In the genomic region with DNA sequence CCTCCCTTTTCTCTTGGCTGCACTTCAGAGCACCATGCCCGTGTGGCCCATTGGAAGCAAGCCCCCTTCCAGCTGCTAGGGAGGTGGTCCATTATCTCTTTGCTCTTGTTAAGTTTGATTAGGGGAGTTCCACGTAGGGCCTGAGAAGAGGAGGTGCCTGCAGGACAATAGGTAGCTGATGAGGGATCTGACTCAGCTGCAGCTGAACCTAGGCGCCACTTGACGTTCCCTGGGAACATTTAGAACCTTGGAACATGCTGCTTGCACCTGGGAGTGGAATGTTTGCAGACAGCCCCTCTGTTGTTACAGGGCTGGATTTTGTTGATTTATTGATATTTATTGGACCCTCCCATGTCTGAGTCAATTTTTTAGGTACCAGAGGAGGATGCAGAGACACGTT, we compare ENCODE assay signal across 12 cellular contexts. TPM values are rescaled to one million over a fixed set of nuclear protein-coding genes. Genes with fewer than 3 reads are reported as not detected.
DNase-seq lines count a peak whose midpoint lies in the region; ATAC-seq, FAIRE-seq and TF ChIP-seq lines count a peak whose summit lies in the region.
"Had no signal": no experiment of that assay in that cellular context is flagged by ENCODE, and none has a peak within 500 bp of the region (broad histone marks: within the 10 kb centered on the region; RNA-seq: fewer than 3 reads in every experiment).

No MANE protein-coding gene starts in this region.

- H3K9me3 ChIP-seq in CD4-positive, CD25-positive, alpha-beta regulatory T cell (ENCODE audit: control insufficient read depth in 2 of 2, low read length in 2 of 2), result no peaks in the 10 kb centered on the region
- H3K9me3 ChIP-seq in small intestine (ENCODE audit: control insufficient read depth, low read depth), result no peaks in the 10 kb centered on the region
- H3K9me3 ChIP-seq: thoracic aorta had no signal

- H3K27ac Mint-ChIP-seq in CD4-positive, CD25-positive, alpha-beta regulatory T cell, result peak overlapping the region; percentile 46 to 95 (median 86)
- H3K27ac Mint-ChIP-seq in T-cell (peak overlapping the region in 1 of 2 donors; percentile 69), immature natural killer cell (peak overlapping the region in 4 of 6 donors; percentile 34 to 60 (median 38)), GM23338 (no peak overlapping the region), glutamatergic neuron (ENCODE audit: unreplicated experiment) (no peak overlapping the region)

- peaks cover 21% of the 10 kb centered on the region for H3K36me3 Mint-ChIP-seq in CD4-positive, CD25-positive, alpha-beta regulatory T cell
- H3K36me3 Mint-ChIP-seq in T-cell, result peaks cover 38% of the 10 kb centered on the region
- H3K36me3 Mint-ChIP-seq in immature natural killer cell, result peaks cover 3 to 16% (median 11%) of the 10 kb centered on the region in 3 donors
- H3K36me3 Mint-ChIP-seq in GM23338 (ENCODE audit: low read depth), result no peaks in the 10 kb centered on the region; the same call in 2 of the 3 replicates
- no peaks in the 10 kb centered on the region for H3K36me3 Mint-ChIP-seq in glutamatergic neuron (ENCODE audit: unreplicated experiment)

- no peak for DNase-seq in CD4-positive, CD25-positive, alpha-beta regulatory T cell
- DNase-seq in T-cell (no peak), immature natural killer cell (no peak), GM23338 (ENCODE audit: low spot score) (no peak), small intestine (no peak), glutamatergic neuron (no peak)
- DNase-seq: Karpas-422, NCI-H2029 had no signal

- peaks cover 8% of the 10 kb centered on the region for H4K20me1 ChIP-seq in GM23338 (replicated peaks; ENCODE audit: insufficient read depth)

- POLR2A ChIA-PET in T-cell (lab: Charles Lee), result no interaction called here

- H3F3A ChIP-seq in GM23338 (replicated peaks; ENCODE audit: low read depth), result no peaks in the 10 kb centered on the region

- H3K27me3 ChIP-seq in ACC112 (ENCODE audit: insufficient read depth, low read length), result no peaks in the 10 kb centered on the region
- H3K27me3 ChIP-seq in CD4-positive, CD25-positive, alpha-beta regulatory T cell (ENCODE audit: control insufficient read depth, insufficient read depth, low read length), result no peaks in the 10 kb centered on the region
- peaks cover 32% of the 10 kb centered on the region for H3K27me3 ChIP-seq in GM23338 (ENCODE audit: insufficient read depth)
- H3K27me3 ChIP-seq in small intestine (ENCODE audit: control insufficient read depth in 2 of 2, insufficient read depth in 2 of 2, low read length in 2 of 2), result no peaks in the 10 kb centered on the region

- no peak for FAIRE-seq in small intestine (lab: Jason Lieb, UNC)

- H3K79me2 ChIP-seq in ACC112 (ENCODE audit: control insufficient read depth, insufficient read depth, low read length, unreplicated experiment) (peaks cover 92% of the 10 kb centered on the region), GM23338 (replicated peaks; ENCODE audit: insufficient read depth) (peaks cover 58% of the 10 kb centered on the region)

- no peaks in the 10 kb centered on the region for H3K9me3 Mint-ChIP-seq in CD4-positive, CD25-positive, alpha-beta regulatory T cell
- H3K9me3 Mint-ChIP-seq in T-cell (no peaks in the 10 kb centered on the region), immature natural killer cell (no peaks in the 10 kb centered on the region), GM23338 (no peaks in the 10 kb centered on the region; the same call in 2 of the 3 replicates), glutamatergic neuron (ENCODE audit: unreplicated experiment) (peaks cover 10% of the 10 kb centered on the region)

- H3K4me1 ChIP-seq in ACC112 (ENCODE audit: control insufficient read depth, insufficient read depth, low read length, unreplicated experiment) (peaks cover 57% of the 10 kb centered on the region), GM23338 (ENCODE audit: insufficient read depth) (peaks cover 29% of the 10 kb centered on the region), small intestine (ENCODE audit: control insufficient read depth in 2 of 2, insufficient read depth in 1 of 2, low read depth in 1 of 2, low read length in 1 of 2) (peaks cover 10 to 23% of the 10 kb centered on the region in 2 donors)
- H3K4me1 ChIP-seq in CD4-positive, CD25-positive, alpha-beta regulatory T cell (ENCODE audit: control insufficient read depth, insufficient read depth, low read length, poor library complexity, severe bottlenecking), result peaks cover 79% of the 10 kb centered on the region

- no peaks in the 10 kb centered on the region for H3K9me2 ChIP-seq in GM23338 (ENCODE audit: insufficient read depth)

- H3K4me3 ChIP-seq in ACC112 (ENCODE audit: low read depth, low read length), result peak overlapping the region; percentile 26; the same call in 1 of the 2 replicates
- peak overlapping the region; percentile 37 for H3K4me3 ChIP-seq in CD4-positive, CD25-positive, alpha-beta regulatory T cell (ENCODE audit: low read depth, low read length)
- no peak overlapping the region for H3K4me3 ChIP-seq in GM23338
- H3K4me3 ChIP-seq in small intestine (ENCODE audit: low read depth in 1 of 2, low read length in 2 of 2), result no peak overlapping the region
- H3K4me3 ChIP-seq: skin epidermis, thoracic aorta had no signal

- H3K27ac ChIP-seq in ACC112 (ENCODE audit: low read depth, low read length) (peak overlapping the region; percentile 14; the same call in 1 of the 2 replicates), GM23338 (ENCODE audit: low read depth) (no peak overlapping the region), small intestine (ENCODE audit: low read depth in 1 of 2, low read length in 1 of 2) (no peak overlapping the region)
- H3K27ac ChIP-seq in CD4-positive, CD25-positive, alpha-beta regulatory T cell (ENCODE audit: insufficient read depth, low read length, poor library complexity, severe bottlenecking), result no peak overlapping the region
- H3K27ac ChIP-seq: thoracic aorta had no signal

- H3K4me3 Mint-ChIP-seq in CD4-positive, CD25-positive, alpha-beta regulatory T cell, result peak overlapping the region; percentile 20 to 98 (median 62)
- H3K4me3 Mint-ChIP-seq in T-cell, result peak overlapping the region in 2 of 3 donors; percentile 29 to 96
- H3K4me3 Mint-ChIP-seq in immature natural killer cell, result peak overlapping the region in 1 of 5 donors; percentile 3
- no peak overlapping the region for H3K4me3 Mint-ChIP-seq in GM23338
- H3K4me3 Mint-ChIP-seq in glutamatergic neuron (ENCODE audit: unreplicated experiment), result no peak overlapping the region

- TF ChIP-seq CTCF in GM23338 (conservative IDR thresholded peaks at IDR 0.05; ENCODE audit: low read depth in 2 of 2) (no peak), glutamatergic neuron (IDR thresholded peaks at IDR 0.05; ENCODE audit: partially characterized antibody, unreplicated experiment) (no peak)

- CTCF ChIA-PET in T-cell (lab: Charles Lee), result no interaction called here

- 65 to 78% (median 69%) methylated on average over 5 of the region's 5 CpGs for WGBS in small intestine, 3 donors

- H3K36me3 ChIP-seq in ACC112 (ENCODE audit: insufficient read depth, low read length) (peaks cover 22% of the 10 kb centered on the region), GM23338 (ENCODE audit: insufficient read depth) (no peaks in the 10 kb centered on the region), small intestine (ENCODE audit: control insufficient read depth in 2 of 2, insufficient read depth in 2 of 2, low read length in 2 of 2) (peaks cover 0 to 2% of the 10 kb centered on the region in 2 donors)
- H3K36me3 ChIP-seq in CD4-positive, CD25-positive, alpha-beta regulatory T cell (ENCODE audit: control insufficient read depth, insufficient read depth, low read length), result peaks cover 5% of the 10 kb centered on the region
- H3K36me3 ChIP-seq: thoracic aorta had no signal

- ATAC-seq in CD4-positive, CD25-positive, alpha-beta regulatory T cell (ENCODE audit: low read depth in 2 of 2), result no peak
- no peak for ATAC-seq in T-cell (replicated peaks in 1 of 4)
- no peak for ATAC-seq in GM23338
- ATAC-seq in GM21447 (IDR thresholded peaks at IDR 0.05; ENCODE audit: unreplicated experiment), result no peak

- peaks cover 21 to 77% (median 60%) of the 10 kb centered on the region in 4 donors for H3K4me1 Mint-ChIP-seq in CD4-positive, CD25-positive, alpha-beta regulatory T cell
- H3K4me1 Mint-ChIP-seq in T-cell (peaks cover 74 to 75% (median 75%) of the 10 kb centered on the region in 3 donors), immature natural killer cell (peaks cover 76 to 78% of the 10 kb centered on the region in 2 donors), GM23338 (peaks cover 43% of the 10 kb centered on the region), glutamatergic neuron (ENCODE audit: low read depth, unreplicated experiment) (peaks cover 20% of the 10 kb centered on the region)

- H2AFZ ChIP-seq in ACC112 (ENCODE audit: low read length, unreplicated experiment) (no peak overlapping the region), GM23338 (no peak overlapping the region)

- no peak overlapping the region for H3K4me2 ChIP-seq in GM23338

- H3K27me3 Mint-ChIP-seq in CD4-positive, CD25-positive, alpha-beta regulatory T cell, result no peaks in the 10 kb centered on the region
- H3K27me3 Mint-ChIP-seq in T-cell (no peaks in the 10 kb centered on the region), immature natural killer cell (ENCODE audit: low read depth in 3 of 3) (peaks cover 5 to 13% (median 8%) of the 10 kb centered on the region in 3 donors), GM23338 (ENCODE audit: insufficient read depth, low read depth, poor library complexity) (peaks cover 33% of the 10 kb centered on the region), glutamatergic neuron (ENCODE audit: unreplicated experiment) (peaks cover 13% of the 10 kb centered on the region)

TF ChIP-seq in GM23338, 12 proteins besides CTCF, POLR2A, EP300 and RAD21 (continues in another document):
- TF ChIP-seq ZNF331 (CRISPR knock-in tag; IDR thresholded peaks at IDR 0.05; ENCODE audit: low read depth) (no peak), CREB1 (CRISPR knock-in tag; IDR thresholded peaks at IDR 0.05; ENCODE audit: low read depth) (no peak), JUNB (IDR thresholded peaks at IDR 0.05; ENCODE audit: unreplicated experiment) (no peak), ZNF114 (CRISPR knock-in tag; IDR thresholded peaks at IDR 0.05) (no peak)

RNA-seq across cellular contexts. Expression of a gene that starts 4.7 kb away (rescaled TPM):
- 76.6 TPM for total RNA-seq in CD4-positive, CD25-positive, alpha-beta regulatory T cell
- 10 to 100 TPM; 12.0 to 17.0 (median 14.5) TPM for polyA plus RNA-seq in CD4-positive, CD25-positive, alpha-beta regulatory T cell
- total RNA-seq in T-cell (100 to 1,000 TPM in 3 of 5 donors, 10 to 100 TPM in 2; 55.4 to 159 (median 110) TPM), glutamatergic neuron (ENCODE audit: unreplicated experiment) (5.0 TPM)
- polyA plus RNA-seq in immature natural killer cell (10 to 100 TPM in 2 of 3 donors, 1 to 10 TPM in 1; 8.9 to 11.9 (median 10.0) TPM), GM23338 (2016; fragmentation: Nextera tagmentation; extraction: Ambion mirVana) (3.4 and 4.9 TPM in 2 replicates), small intestine (10 to 100 TPM; 11.6 to 17.0 (median 12.1) TPM)
- 9.0 and 11.6 TPM in 2 replicates for total RNA-seq in GM23338 (2014; rRNA removed; shearing (Covaris generic))

Comparison
In these comparisons a context has a peak if more than half of its experiments do, and no peak if none do; other contexts are left out.
1. H3K4me3 ChIP-seq: peak in ACC112 (single experiment) and CD4-positive, CD25-positive, alpha-beta regulatory T cell (single experiment); none in GM23338 (single experiment) and small intestine (0 of 2).
2. H3K27ac Mint-ChIP-seq: peak in CD4-positive, CD25-positive, alpha-beta regulatory T cell (3 of 3) and immature natural killer cell (4 of 6); none in GM23338 (single experiment) and glutamatergic neuron (single experiment).
3. H3K4me3 Mint-ChIP-seq: peak in CD4-positive, CD25-positive, alpha-beta regulatory T cell (4 of 4) and T-cell (2 of 3); none in GM23338 (single experiment) and glutamatergic neuron (single experiment).